Comparison of ENCODE assay signal across 8 cellular contexts in genomic region chr14:89041245-89041585, GRCh38.
DNase-seq lines count a peak whose midpoint lies in the region; ATAC-seq and TF ChIP-seq lines count a peak whose summit lies in the region.

No MANE protein-coding gene starts in this region.

- peaks cover 0 to 3% (median 0%) of the 10 kb centered on the region in 4 donors for H3K9me3 ChIP-seq in liver (ENCODE audit: control insufficient read depth in 4 of 4, low read length in 3 of 4)

- H3K36me3 ChIP-seq in liver (ENCODE audit: control insufficient read depth in 4 of 4, insufficient read depth in 3 of 4, low read depth in 1 of 4, low read length in 3 of 4) (no peaks in the 10 kb centered on the region), urinary bladder (ENCODE audit: insufficient read depth) (no peaks in the 10 kb centered on the region)

- H3K4me3 ChIP-seq in liver (ENCODE audit: low read depth in 1 of 3, low read length in 3 of 3), result peak overlapping the region in 2 of 3 donors; percentile 46 to 48
- peak overlapping the region; percentile 14 for H3K4me3 ChIP-seq in urinary bladder (ENCODE audit: low read depth, low read length)

- no peak for ATAC-seq in GM21367 (IDR thresholded peaks at IDR 0.05; ENCODE audit: unreplicated experiment)
- ATAC-seq in GM19023 (IDR thresholded peaks at IDR 0.05; ENCODE audit: unreplicated experiment), result no peak
- ATAC-seq in HG02623 (IDR thresholded peaks at IDR 0.05; ENCODE audit: unreplicated experiment), result no peak

- peak; percentile 10 for TF ChIP-seq CTCF in liver (IDR thresholded peaks at IDR 0.05; ENCODE audit: low read depth, low read length, missing input control)

- peaks cover 0 to 25% (median 11%) of the 10 kb centered on the region in 4 donors for H3K4me1 ChIP-seq in liver (ENCODE audit: control insufficient read depth in 4 of 4, insufficient read depth in 4 of 4, low read length in 3 of 4)
- no peaks in the 10 kb centered on the region for H3K4me1 ChIP-seq in urinary bladder (ENCODE audit: insufficient read depth)

- WGBS in liver, result 9% methylated on average over 8 of the region's 8 CpGs
- 12% methylated on average over 8 of the region's 8 CpGs for WGBS in urinary bladder

- H3K27me3 ChIP-seq in liver (ENCODE audit: control insufficient read depth in 4 of 4, insufficient read depth in 4 of 4, low read length in 3 of 4), result no peaks in the 10 kb centered on the region

- H3K27ac ChIP-seq in angular gyrus (ENCODE audit: low read depth, low read length) (peak overlapping the region; percentile 79), liver (ENCODE audit: low read depth in 1 of 2, low read length in 2 of 2) (peak overlapping the region; percentile 92 to 93), urinary bladder (ENCODE audit: low read depth) (peak overlapping the region; percentile 76)

- peak overlapping the region; percentile 65 to 71 for H3K9ac ChIP-seq in liver (ENCODE audit: low read depth in 1 of 2, low read length in 2 of 2)

- TF ChIP-seq RAD21 in liver (IDR thresholded peaks at IDR 0.05), result no peak

- DNase-seq in NCI-H524 (lab: John Stamatoyannopoulos, UW), result peak; percentile 56 to 69
- no peak for DNase-seq in NCI-H524 treated with DMSO at 0.1 percent for 48 hours (lab: John Stamatoyannopoulos, UW)

TF ChIP-seq in liver, 16 proteins besides CTCF, POLR2A, EP300 and RAD21:
- peak; percentile 67 to 69 for TF ChIP-seq HNF4A (conservative IDR thresholded peaks at IDR 0.05)
- TF ChIP-seq GABPA (IDR thresholded peaks at IDR 0.05 in 1 of 2, conservative IDR thresholded peaks at IDR 0.05 in 1 of 2), result no peak
- peak; percentile 57 for TF ChIP-seq FOXA2 (IDR thresholded peaks at IDR 0.05)
- no peak for TF ChIP-seq JUND (IDR thresholded peaks at IDR 0.05)
- TF ChIP-seq MAX (IDR thresholded peaks at IDR 0.05), result no peak
- TF ChIP-seq ATF3 (IDR thresholded peaks at IDR 0.05), result no peak
- TF ChIP-seq YY1 (IDR thresholded peaks at IDR 0.05), result peak; percentile 3
- no peak for TF ChIP-seq EGR1 (IDR thresholded peaks at IDR 0.05; ENCODE audit: low read depth in 2 of 2)
- TF ChIP-seq FOXA1 (IDR thresholded peaks at IDR 0.05), result no peak
- no peak for TF ChIP-seq HNF4G (IDR thresholded peaks at IDR 0.05)
- TF ChIP-seq TAF1 (conservative IDR thresholded peaks at IDR 0.05), result no peak
- no peak for TF ChIP-seq RXRA (IDR thresholded peaks at IDR 0.05)
- TF ChIP-seq NR2F2 (IDR thresholded peaks at IDR 0.05), result no peak
- TF ChIP-seq REST (IDR thresholded peaks at IDR 0.05), result no peak
- no peak for TF ChIP-seq ZBTB33 (IDR thresholded peaks at IDR 0.05)
- TF ChIP-seq SP1 (IDR thresholded peaks at IDR 0.05), result peak; percentile 86
TF ChIP-seq in liver: peak in this region for 4.
